17 cellular contexts compared by ENCODE assay signal in the genomic region with DNA sequence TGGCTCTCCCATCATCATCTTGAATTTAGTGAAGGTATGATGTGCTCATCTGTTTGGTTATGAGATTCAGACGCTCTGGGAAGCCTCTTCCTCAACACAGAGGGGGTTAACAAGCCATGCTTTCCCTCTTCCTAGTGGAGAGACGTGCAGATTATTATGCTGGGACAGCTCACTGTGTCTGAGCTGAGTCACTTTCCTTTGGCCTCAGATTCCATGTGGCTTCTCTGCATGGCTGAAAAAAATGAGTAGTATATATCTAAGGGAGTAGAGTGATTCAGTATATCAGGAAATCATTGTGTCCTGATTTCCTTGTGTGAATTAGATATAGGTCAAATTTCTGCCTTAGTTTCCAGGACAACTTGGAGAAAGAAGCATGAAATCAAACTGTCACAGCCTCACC. TPM values are rescaled to one million over a fixed set of nuclear protein-coding genes. Genes with fewer than 3 reads are reported as not detected.
DNase-seq lines count a peak whose midpoint lies in the region; ATAC-seq, FAIRE-seq and TF ChIP-seq lines count a peak whose summit lies in the region.
"Had no signal": no experiment of that assay in that cellular context is flagged by ENCODE, and none has a peak within 500 bp of the region (broad histone marks: within the 10 kb centered on the region; RNA-seq: fewer than 3 reads in every experiment).

No MANE protein-coding gene starts in this region.

- no peaks in the 10 kb centered on the region for H3K9me3 Mint-ChIP-seq in neural progenitor cell
- H3K9me3 Mint-ChIP-seq: activated naive CD4-positive, alpha-beta T cell treated with anti-CD3 and anti-CD28 coated beads, Interleukin-2, amount 10 ng/mL, durations not matched to agents 7 days and 5 days had no signal

- ATAC-seq in GM19463 (IDR thresholded peaks at IDR 0.05; ENCODE audit: unreplicated experiment): no peak
- ATAC-seq: pancreas; stimulated activated memory B cell treated with anti-CD40 and anti-IgM and Interleukin-4, amounts not matched to agents 10 μg/mL and 1 μg/mL and 100 μg/mL, for 72 hours had no signal

- in situ Hi-C loops in Caki2 (cut with HindIII; ENCODE audit: low pct_unique_long_range_greater_than_20kb, low sequenced_read_pairs): no loop called here

- DNase-seq in Caki2 (ENCODE audit: low read depth): peak; percentile 73
- peak; percentile 61 for DNase-seq in MG63
- peak; percentile 54 for DNase-seq in dedifferentiated amniotic fluid mesenchymal stem cell (ENCODE audit: extremely low spot score)
- DNase-seq in neural progenitor cell (ENCODE audit: low spot score): no peak
- DNase-seq in kidney: no peak
- no peak for DNase-seq in cortex of kidney (lab: John Stamatoyannopoulos, UW)
- DNase-seq: activated naive CD4-positive, alpha-beta T cell treated with anti-CD3 and anti-CD28 coated beads, Interleukin-2, amount 10 ng/mL, durations not matched to agents 7 days and 5 days; CD4-positive, CD25-positive, alpha-beta regulatory T cell; NCI-H345; pancreas; Peyer's patch; T-helper 9 cell had no signal

- peaks cover 6% of the 10 kb centered on the region for H3K36me3 Mint-ChIP-seq in neural progenitor cell

- H3K27ac Mint-ChIP-seq in neural progenitor cell: no peak overlapping the region
- H3K27ac Mint-ChIP-seq: activated naive CD4-positive, alpha-beta T cell treated with anti-CD3 and anti-CD28 coated beads, Interleukin-2, amount 10 ng/mL, durations not matched to agents 7 days and 5 days; dendritic cell treated with granulocyte-macrophage colony-stimulating factor and Interleukin-4, amounts not matched to agents 40 ng/mL and 50 ng/mL, for 4 days; stimulated activated memory B cell treated with anti-CD40 and anti-IgM and Interleukin-4, amounts not matched to agents 10 μg/mL and 1 μg/mL and 100 μg/mL, for 72 hours had no signal

- no peak overlapping the region for H3K9ac ChIP-seq in neural progenitor cell
- H3K9ac ChIP-seq in kidney (ENCODE audit: low read length in 2 of 2): no peak overlapping the region

- H3K27me3 ChIP-seq in MG63: no peaks in the 10 kb centered on the region
- H3K27me3 ChIP-seq in neutrophil: no peaks in the 10 kb centered on the region
- H3K27me3 ChIP-seq in neural progenitor cell: no peaks in the 10 kb centered on the region
- H3K27me3 ChIP-seq: pancreas, Peyer's patch had no signal

- no peak for FAIRE-seq in kidney (lab: Jason Lieb, UNC)
- FAIRE-seq: pancreas had no signal

- TF ChIP-seq CTCF in neutrophil (IDR thresholded peaks at IDR 0.05): no peak
- no peak for TF ChIP-seq CTCF in neural progenitor cell (IDR thresholded peaks at IDR 0.05)
- TF ChIP-seq CTCF in kidney (IDR thresholded peaks at IDR 0.05; ENCODE audit: borderline replicate concordance, extremely low read depth, insufficient read depth): no peak

- H3K4me2 ChIP-seq in neural progenitor cell: no peak overlapping the region

- no peak overlapping the region for H2AFZ ChIP-seq in neural progenitor cell (replicated peaks)

- H3K4me3 ChIP-seq in MG63 (no peak overlapping the region), neutrophil (ENCODE audit: low read depth in 1 of 2, low read length in 1 of 2) (no peak overlapping the region), neural progenitor cell (no peak overlapping the region), kidney (ENCODE audit: low read length in 2 of 2) (no peak overlapping the region)
- H3K4me3 ChIP-seq: pancreas, Peyer's patch had no signal

- no peaks in the 10 kb centered on the region for H3K27me3 Mint-ChIP-seq in neural progenitor cell (ENCODE audit: insufficient read depth, low read depth)
- H3K27me3 Mint-ChIP-seq: activated naive CD4-positive, alpha-beta T cell treated with anti-CD3 and anti-CD28 coated beads, Interleukin-2, amount 10 ng/mL, durations not matched to agents 7 days and 5 days; CD4-positive, CD25-positive, alpha-beta regulatory T cell; dendritic cell treated with granulocyte-macrophage colony-stimulating factor and Interleukin-4, amounts not matched to agents 40 ng/mL and 50 ng/mL, for 4 days; stimulated activated memory B cell treated with anti-CD40 and anti-IgM and Interleukin-4, amounts not matched to agents 10 μg/mL and 1 μg/mL and 100 μg/mL, for 72 hours had no signal

- H3K9me3 ChIP-seq in MG63 (no peaks in the 10 kb centered on the region), neutrophil (no peaks in the 10 kb centered on the region), neural progenitor cell (ENCODE audit: low read depth) (no peaks in the 10 kb centered on the region), kidney (ENCODE audit: control insufficient read depth in 1 of 2, low read length in 2 of 2) (no peaks in the 10 kb centered on the region)
- H3K9me3 ChIP-seq: pancreas, Peyer's patch had no signal

- H3K4me1 Mint-ChIP-seq in neural progenitor cell: no peaks in the 10 kb centered on the region
- H3K4me1 Mint-ChIP-seq: activated naive CD4-positive, alpha-beta T cell treated with anti-CD3 and anti-CD28 coated beads, Interleukin-2, amount 10 ng/mL, durations not matched to agents 7 days and 5 days; CD4-positive, CD25-positive, alpha-beta regulatory T cell had no signal

- H3K27ac ChIP-seq in neutrophil (peak overlapping the region; percentile 1), neural progenitor cell (no peak overlapping the region), kidney (ENCODE audit: low read depth in 2 of 2, low read length in 2 of 2) (no peak overlapping the region)
- H3K27ac ChIP-seq: HL-60, pancreas, Peyer's patch had no signal

- no peak overlapping the region for H3K4me3 Mint-ChIP-seq in neural progenitor cell
- H3K4me3 Mint-ChIP-seq: activated naive CD4-positive, alpha-beta T cell treated with anti-CD3 and anti-CD28 coated beads, Interleukin-2, amount 10 ng/mL, durations not matched to agents 7 days and 5 days; CD4-positive, CD25-positive, alpha-beta regulatory T cell; dendritic cell treated with granulocyte-macrophage colony-stimulating factor and Interleukin-4, amounts not matched to agents 40 ng/mL and 50 ng/mL, for 4 days; stimulated activated memory B cell treated with anti-CD40 and anti-IgM and Interleukin-4, amounts not matched to agents 10 μg/mL and 1 μg/mL and 100 μg/mL, for 72 hours had no signal

- H3K4me1 ChIP-seq in neutrophil (ENCODE audit: control insufficient read depth in 1 of 2, insufficient read depth in 1 of 2, low read depth in 1 of 2, low read length in 1 of 2) (peaks cover 10 to 29% of the 10 kb centered on the region in 2 experiments), neural progenitor cell (no peaks in the 10 kb centered on the region), kidney (ENCODE audit: control insufficient read depth in 1 of 2, insufficient read depth in 1 of 2, low read depth in 1 of 2, low read length in 2 of 2) (no peaks in the 10 kb centered on the region)
- H3K4me1 ChIP-seq: Peyer's patch had no signal

- no peaks in the 10 kb centered on the region for H3F3A ChIP-seq in neural progenitor cell (ENCODE audit: low read depth)

- H3K79me2 ChIP-seq in neural progenitor cell (ENCODE audit: low read depth): no peaks in the 10 kb centered on the region

- H3K36me3 ChIP-seq in MG63 (no peaks in the 10 kb centered on the region; the same call in 1 of the 2 replicates), neutrophil (peaks cover 12% of the 10 kb centered on the region), neural progenitor cell (no peaks in the 10 kb centered on the region), kidney (ENCODE audit: control insufficient read depth in 1 of 2, insufficient read depth in 2 of 2, low read length in 2 of 2) (no peaks in the 10 kb centered on the region)
- H3K36me3 ChIP-seq: pancreas had no signal

- H4K20me1 ChIP-seq in neural progenitor cell (ENCODE audit: low read depth): no peaks in the 10 kb centered on the region

- intact Hi-C loops in kidney (cut with DNase I): no loop called here

RNA-seq across cellular contexts. Expression of a gene that starts 52.6 kb away (rescaled TPM):
- 9.4 and 17.9 TPM in 2 replicates for total RNA-seq in Caki2 (2014; rRNA removed; shearing (Covaris generic); ENCODE audit: low replicate concordance)
- 5.0 and 6.3 TPM in 2 replicates for total RNA-seq in MG63 (2014; rRNA removed; shearing (Covaris generic); ENCODE audit: low replicate concordance)
- 30.9 and 51.3 TPM in 2 replicates for total RNA-seq in neural progenitor cell (ENCODE audit: low replicate concordance)
- 17.8 TPM for total RNA-seq in kidney
- polyA plus RNA-seq in kidney (ENCODE audit: insufficient read depth, low read depth, low replicate concordance): 13.1 TPM

RNA-seq across cellular contexts. Expression of a gene that starts 52.7 kb away (rescaled TPM):
- 0.14 and 2.2 TPM in 2 replicates for total RNA-seq in Caki2 (2014; rRNA removed; shearing (Covaris generic); ENCODE audit: low replicate concordance)
- 2.6 and 5.2 TPM in 2 replicates for total RNA-seq in MG63 (2014; rRNA removed; shearing (Covaris generic); ENCODE audit: low replicate concordance)
- total RNA-seq in neural progenitor cell (ENCODE audit: low replicate concordance) (7.2 and 8.2 TPM in 2 replicates), kidney (10.9 TPM)
- 4.6 TPM for polyA plus RNA-seq in kidney (ENCODE audit: insufficient read depth, low read depth, low replicate concordance)

Comparison
In these comparisons a context has a peak if more than half of its experiments do, and no peak if none do; other contexts are left out.
1. DNase-seq: peak in Caki2 (single experiment), MG63 (single experiment) and dedifferentiated amniotic fluid mesenchymal stem cell (single experiment); none in neural progenitor cell (single experiment), kidney (single experiment) and cortex of kidney (single experiment).